ENCODE assay signal across 16 cellular contexts in the genomic region with DNA sequence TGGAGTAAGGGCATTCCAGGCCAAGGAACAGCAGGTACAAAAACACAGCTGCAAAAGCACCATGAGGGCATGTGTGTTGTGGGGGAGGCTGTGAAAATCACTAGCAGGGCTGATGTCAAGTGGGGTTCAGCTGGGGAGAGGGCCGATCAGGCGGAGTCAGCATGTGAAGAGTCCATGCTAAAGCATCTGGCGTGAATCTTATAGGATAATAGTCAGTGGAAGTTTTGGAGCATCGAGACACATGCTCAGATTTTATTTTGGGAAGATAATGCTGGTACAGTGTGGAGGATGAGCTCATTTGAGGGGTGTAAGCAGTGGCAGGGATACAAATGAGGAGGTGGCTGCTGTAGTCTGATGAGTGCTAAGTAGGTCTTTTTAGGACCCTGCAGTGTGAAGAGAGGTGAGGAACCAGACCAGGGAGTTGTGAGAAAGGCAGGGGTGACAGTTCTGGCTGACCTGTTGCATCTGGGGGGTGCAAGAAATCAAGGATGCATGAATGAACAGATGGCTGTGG.
"Had no signal": no experiment of that assay in that cellular context is flagged by ENCODE, and none has a peak within 500 bp of the region (broad histone marks: within the 10 kb centered on the region; RNA-seq: fewer than 3 reads in every experiment).

No MANE protein-coding gene starts in this region.

- H3K36me3 ChIP-seq: left lung, thoracic aorta had no signal

- H3K4me1 ChIP-seq: esophagus squamous epithelium had no signal

- H3K4me1 Mint-ChIP-seq: activated CD4-positive, alpha-beta T cell treated with anti-CD3 and anti-CD28 coated beads, Interleukin-2, amount 10 ng/mL, durations not matched to agents 7 days and 5 days; activated T-helper 17 cell treated with anti-CD3 and anti-CD28 coated beads, Interleukin-2, amount 50 U/mL, for 72 hours had no signal

- H3K4me3 ChIP-seq: esophagus squamous epithelium, left lung, mucosa of descending colon, thoracic aorta had no signal

- ATAC-seq: activated T-helper 17 cell treated with anti-CD3 and anti-CD28 coated beads, Interleukin-2, amount 50 U/mL, for 72 hours; left lung; mucosa of descending colon; natural killer cell had no signal

- H3K9me3 ChIP-seq: esophagus squamous epithelium, left lung, mucosa of descending colon, thoracic aorta had no signal

- H3K4me3 Mint-ChIP-seq: activated CD4-positive, alpha-beta T cell treated with anti-CD3 and anti-CD28 coated beads, Interleukin-2, amount 10 ng/mL, durations not matched to agents 7 days and 5 days; activated T-helper 17 cell treated with anti-CD3 and anti-CD28 coated beads, Interleukin-2, amount 50 U/mL, for 72 hours; natural killer cell; stimulated activated naive CD8-positive, alpha-beta T cell treated with anti-CD3 and anti-CD28 coated beads, Interleukin-15, Interleukin-2, amounts not matched to agents 100 ng/mL and 50 ng/mL, for 24 hours; T-helper 2 cell treated with Interferon-gamma antibody and Interleukin-4, amounts not matched to agents 5 μg/mL and 100 μg/mL, for 36 hours had no signal

- H3K27me3 Mint-ChIP-seq: activated T-helper 17 cell treated with anti-CD3 and anti-CD28 coated beads, Interleukin-2, amount 50 U/mL, for 72 hours; stimulated activated naive CD8-positive, alpha-beta T cell treated with anti-CD3 and anti-CD28 coated beads, Interleukin-15, Interleukin-2, amounts not matched to agents 100 ng/mL and 50 ng/mL, for 24 hours had no signal

- H3K27ac ChIP-seq: esophagus squamous epithelium, left lung, thoracic aorta had no signal

- DNase-seq: activated CD4-positive, alpha-beta T cell treated with anti-CD3 and anti-CD28 coated beads, Interleukin-2, amount 10 ng/mL, durations not matched to agents 7 days and 5 days; activated CD4-positive, CD25-positive, alpha-beta regulatory T cell; activated naive CD4-positive, alpha-beta T cell treated with Interleukin-2 at 50 U/mL for 16 hours; esophagus squamous epithelium; kidney; left lung; mucosa of descending colon; natural killer cell; right cardiac atrium; small intestine; stimulated activated CD4-positive, alpha-beta T cell treated with anti-CD3 and anti-CD28 coated beads, Interleukin-4, amount 100 ng/mL, for 4 hours; stimulated activated CD8-positive, alpha-beta memory T cell treated with anti-CD3 and anti-CD28 coated beads, Interleukin-4, amount 100 ng/mL, for 48 hours had no signal

- H3K27me3 ChIP-seq: esophagus squamous epithelium, left lung had no signal

- H3K27ac Mint-ChIP-seq: activated CD4-positive, alpha-beta T cell treated with anti-CD3 and anti-CD28 coated beads, Interleukin-2, amount 10 ng/mL, durations not matched to agents 7 days and 5 days; activated T-helper 17 cell treated with anti-CD3 and anti-CD28 coated beads, Interleukin-2, amount 50 U/mL, for 72 hours; stimulated activated naive CD8-positive, alpha-beta T cell treated with anti-CD3 and anti-CD28 coated beads, Interleukin-15, Interleukin-2, amounts not matched to agents 100 ng/mL and 50 ng/mL, for 24 hours; T-helper 2 cell treated with Interferon-gamma antibody and Interleukin-4, amounts not matched to agents 5 μg/mL and 100 μg/mL, for 36 hours had no signal

- H3K9me3 Mint-ChIP-seq: activated CD4-positive, alpha-beta T cell treated with anti-CD3 and anti-CD28 coated beads, Interleukin-2, amount 10 ng/mL, durations not matched to agents 7 days and 5 days; activated T-helper 17 cell treated with anti-CD3 and anti-CD28 coated beads, Interleukin-2, amount 50 U/mL, for 72 hours; natural killer cell; stimulated activated naive CD8-positive, alpha-beta T cell treated with anti-CD3 and anti-CD28 coated beads, Interleukin-15, Interleukin-2, amounts not matched to agents 100 ng/mL and 50 ng/mL, for 24 hours; T-helper 2 cell treated with Interferon-gamma antibody and Interleukin-4, amounts not matched to agents 5 μg/mL and 100 μg/mL, for 36 hours had no signal
